30 cellular contexts compared by ENCODE assay signal in the genomic region with DNA sequence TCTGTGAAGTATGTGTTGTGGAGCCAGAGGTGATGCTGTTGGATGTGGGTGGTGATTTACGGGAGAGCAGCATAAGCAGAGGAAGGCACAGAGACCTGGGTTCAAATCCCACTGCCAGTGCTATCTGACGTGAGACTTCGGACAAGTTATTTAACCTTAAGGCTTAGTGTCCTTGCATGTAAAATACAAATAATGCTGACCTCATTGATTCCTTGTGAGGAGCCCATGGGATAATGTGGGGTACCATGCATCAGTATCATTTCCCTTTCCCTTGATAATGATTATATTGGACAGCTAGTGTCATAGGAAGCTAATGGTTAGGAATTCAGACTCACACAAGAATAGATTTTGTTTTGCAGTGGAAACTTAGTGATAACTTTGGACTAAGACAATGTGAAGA.
"Had no signal": no experiment of that assay in that cellular context is flagged by ENCODE, and none has a peak within 500 bp of the region (broad histone marks: within the 10 kb centered on the region; RNA-seq: fewer than 3 reads in every experiment).

No MANE protein-coding gene starts in this region.

- H3K4me3 ChIP-seq: ascending aorta, cardiac muscle cell had no signal

- H3K36me3 ChIP-seq: ascending aorta, cardiac muscle cell had no signal

- FAIRE-seq: bronchial epithelial cell, TTC549 had no signal

- DNase-seq: activated B cell treated with CpG ODN at 0.5 μM for 24 hours; activated CD4-positive, alpha-beta memory T cell treated with anti-CD3 and anti-CD28 coated beads for 36 hours; activated CD4-positive, alpha-beta T cell treated with anti-CD3 and anti-CD28 coated beads for 4 hours; activated CD4-positive, alpha-beta T cell treated with anti-CD3 and anti-CD28 coated beads, Interleukin-2, amount 10 ng/mL, durations not matched to agents 24 days and 14 days; activated CD4-positive, alpha-beta T cell treated with anti-CD3 and anti-CD28 coated beads, Interleukin-2, amount 50 U/mL, for 1 hour; activated CD4-positive, alpha-beta T cell treated with anti-CD3 and anti-CD28 coated beads, Interleukin-2, amount 50 U/mL, for 4 hours; activated CD4-positive, CD25-positive, alpha-beta regulatory T cell treated with anti-CD3 and anti-CD28 coated beads, Interleukin-2, amount 50 U/mL, for 72 hours; activated CD8-positive, alpha-beta memory T cell treated with anti-CD3 and anti-CD28 coated beads, Interleukin-2, amount 10 ng/mL, durations not matched to agents 7 days and 5 days; activated CD8-positive, alpha-beta memory T cell treated with anti-CD3 and anti-CD28 coated beads, Interleukin-2, amount 50 U/mL, for 48 hours; activated CD8-positive, alpha-beta T cell treated with anti-CD3 and anti-CD28 coated beads for 36 hours; activated effector memory CD4-positive, alpha-beta T cell treated with Interleukin-2 at 50 U/mL for 16 hours; activated gamma-delta T cell; activated naive CD4-positive, alpha-beta T cell treated with anti-CD3 and anti-CD28 coated beads, Interleukin-2, amount 10 ng/mL, durations not matched to agents 7 days and 5 days; activated naive CD4-positive, alpha-beta T cell treated with Interleukin-2 at 50 U/mL for 16 hours; activated naive CD8-positive, alpha-beta T cell treated with anti-CD3 and anti-CD28 coated beads, Interleukin-2, amount 10 ng/mL, durations not matched to agents 7 days and 5 days; activated naive CD8-positive, alpha-beta T cell treated with anti-CD3 and anti-CD28 coated beads, Interleukin-2, amount 50 U/mL, for 24 hours; activated T-cell treated with anti-CD3 and anti-CD28 coated beads, Interleukin-2, amount 50 U/mL, for 24 hours; activated T-cell treated with anti-CD3 and anti-CD28 coated beads, Interleukin-2, amount 50 U/mL, for 48 hours; amygdala; anterior cingulate cortex; caudate nucleus; cerebellar nuclear complex; T-helper 1 cell; T-helper 2 cell; T-helper 9 cell had no signal

- ATAC-seq: activated CD8-positive, alpha-beta memory T cell treated with anti-CD3 and anti-CD28 coated beads, Interleukin-2, amount 10 ng/mL, durations not matched to agents 7 days and 5 days; activated CD8-positive, alpha-beta T cell treated with anti-CD3 and anti-CD28 coated beads for 36 hours; activated naive CD8-positive, alpha-beta T cell treated with anti-CD3 and anti-CD28 coated beads, Interleukin-2, amount 50 U/mL, for 24 hours had no signal

- H3K9me3 ChIP-seq: ascending aorta had no signal

- H3K27ac ChIP-seq: ascending aorta, cardiac muscle cell, VCaP had no signal

- H3K27me3 ChIP-seq: ascending aorta, cardiac muscle cell had no signal
